Comparison of ENCODE assay signal across 18 cellular contexts in genomic region chr10:47339186-47339735, GRCh38. TPM values are rescaled to one million over a fixed set of nuclear protein-coding genes. Genes with fewer than 3 reads are reported as not detected.
DNase-seq lines count a peak whose midpoint lies in the region; ATAC-seq, FAIRE-seq and TF ChIP-seq lines count a peak whose summit lies in the region.
"Had no signal": no experiment of that assay in that cellular context is flagged by ENCODE, and none has a peak within 500 bp of the region (broad histone marks: within the 10 kb centered on the region; RNA-seq: fewer than 3 reads in every experiment).

No MANE protein-coding gene starts in this region.

- no peak overlapping the region for H3K4me2 ChIP-seq in HepG2 (ENCODE audit: low read depth, low read length)
- H3K4me2 ChIP-seq in osteoblast (ENCODE audit: insufficient read depth, low read length): no peak overlapping the region

- CTCF ChIA-PET in HepG2 (lab: Yijun Ruan, JAX; ENCODE audit: low intra/inter-chr PET ratio, low total read pairs) (interaction anchor here (2.3 kb wide), 1 partner anchor 292 kb away, joined by 9 read pairs; no protein-coding TSS in a partner anchor), RWPE1 (lab: Yijun Ruan, JAX) (interaction anchor here (1.6 kb wide), 1 partner anchor 14 kb away, joined by 3 read pairs; no protein-coding TSS in a partner anchor)

- H3K4me1 ChIP-seq in HepG2 (ENCODE audit: insufficient read depth, low read length): no peaks in the 10 kb centered on the region
- no peaks in the 10 kb centered on the region for H3K4me1 ChIP-seq in right lobe of liver
- no peaks in the 10 kb centered on the region for H3K4me1 ChIP-seq in osteoblast (ENCODE audit: insufficient read depth, low read length)
- no peaks in the 10 kb centered on the region for H3K4me1 ChIP-seq in upper lobe of right lung
- H3K4me1 ChIP-seq: HAP-1 had no signal

- WGBS in HepG2 (ENCODE audit: low lambda C conversion rate): 24% methylated on average over 8 of the region's 8 CpGs
- no CpG with 5 or more reads among the region's 8 CpGs for WGBS in right lobe of liver (ENCODE audit: insufficient coverage, low coverage, low lambda C conversion rate, missing lambda C conversion rate)

- TF ChIP-seq EP300 in HepG2 (IDR thresholded peaks at IDR 0.05; ENCODE audit: low read depth in 2 of 2, low read length in 2 of 2) (no peak), HepG2 (CRISPR knock-in tag; IDR thresholded peaks at IDR 0.05; ENCODE audit: borderline replicate concordance) (no peak)

- no peak for DNase-seq in HepG2 (ENCODE audit: low spot score)
- DNase-seq in right lobe of liver: no peak
- peak; percentile 43 for DNase-seq in coronary artery (ENCODE audit: low spot score)
- DNase-seq in osteoblast (ENCODE audit: insufficient read length, low spot score, missing footprints): peak; percentile 2
- DNase-seq in upper lobe of right lung: peak; percentile 45
- DNase-seq in CD14-positive monocyte (ENCODE audit: low spot score): no peak
- no peak for DNase-seq in RWPE1 (ENCODE audit: low spot score)
- DNase-seq: CD4-positive, CD25-positive, alpha-beta regulatory T cell; DMS53; GF-D8; GOT3 had no signal

- peaks cover 5 to 7% (median 5%) of the 10 kb centered on the region in 3 donors for H3K27me3 Mint-ChIP-seq in CD14-positive monocyte (ENCODE audit: low read depth in 3 of 3)

- peak overlapping the region in 1 of 7 donors; percentile 74 for H3K27ac Mint-ChIP-seq in CD14-positive monocyte
- H3K27ac Mint-ChIP-seq: CD4-positive, CD25-positive, alpha-beta regulatory T cell had no signal

- no peak overlapping the region for H3K27ac ChIP-seq in HepG2 (ENCODE audit: extremely low read length, insufficient read depth, low read length)
- no peak overlapping the region for H3K27ac ChIP-seq in right lobe of liver
- H3K27ac ChIP-seq in coronary artery: no peak overlapping the region
- H3K27ac ChIP-seq in osteoblast (ENCODE audit: low read depth, low read length): no peak overlapping the region
- no peak overlapping the region for H3K27ac ChIP-seq in upper lobe of right lung
- no peak overlapping the region for H3K27ac ChIP-seq in RWPE1
- H3K27ac ChIP-seq: HL-60 had no signal

- ATAC-seq in HepG2 (peak; percentile 28; the same call in 1 of the 3 replicates), right lobe of liver (no peak), upper lobe of right lung (no peak), HG03432 (IDR thresholded peaks at IDR 0.05; ENCODE audit: unreplicated experiment) (no peak)

- H3K27me3 ChIP-seq in HepG2 (ENCODE audit: control insufficient read depth in 1 of 2, insufficient read depth in 2 of 2, low read length in 2 of 2) (peaks cover 0 to 10% of the 10 kb centered on the region in 2 experiments; a peak in 1 of 5 replicates), right lobe of liver (no peaks in the 10 kb centered on the region), osteoblast (ENCODE audit: insufficient read depth, low read length) (peaks cover 35% of the 10 kb centered on the region), upper lobe of right lung (peaks cover under 1% of the 10 kb centered on the region)

- no peak overlapping the region for H3K9ac ChIP-seq in HepG2 (ENCODE audit: insufficient read depth, low read depth, low read length)

- H3K4me3 ChIP-seq in HepG2 (replicated peaks in 1 of 3; ENCODE audit: insufficient read depth in 1 of 3, low read depth in 2 of 3, low read length in 3 of 3): no peak overlapping the region
- H3K4me3 ChIP-seq in right lobe of liver: no peak overlapping the region
- H3K4me3 ChIP-seq in coronary artery: no peak overlapping the region
- H3K4me3 ChIP-seq in osteoblast (ENCODE audit: insufficient read depth, low read length): no peak overlapping the region
- H3K4me3 ChIP-seq in upper lobe of right lung: no peak overlapping the region
- H3K4me3 ChIP-seq: HAP-1 had no signal

- H3K36me3 Mint-ChIP-seq in CD14-positive monocyte: no peaks in the 10 kb centered on the region
- H3K36me3 Mint-ChIP-seq: CD4-positive, CD25-positive, alpha-beta regulatory T cell had no signal

- BruUV-seq in HepG2 (replicated peaks; lab: Mats Ljungman, UMichigan): no TSS peak

- H3K4me3 Mint-ChIP-seq in CD14-positive monocyte: no peak overlapping the region
- H3K4me3 Mint-ChIP-seq: CD4-positive, CD25-positive, alpha-beta regulatory T cell had no signal

- no peaks in the 10 kb centered on the region for H3K79me2 ChIP-seq in HepG2 (ENCODE audit: insufficient read depth, low read length)
- no peaks in the 10 kb centered on the region for H3K79me2 ChIP-seq in osteoblast (ENCODE audit: insufficient read depth, low read length)

- no peak for FAIRE-seq in HepG2 (lab: Jason Lieb, UNC)
- FAIRE-seq: GM19239 had no signal

- H2AFZ ChIP-seq in HepG2 (ENCODE audit: low read length) (no peak overlapping the region), osteoblast (ENCODE audit: low read length) (no peak overlapping the region)

- H4K20me1 ChIP-seq in HepG2 (ENCODE audit: insufficient read depth, low read length) (no peaks in the 10 kb centered on the region), osteoblast (ENCODE audit: insufficient read depth, low read length) (no peaks in the 10 kb centered on the region)

- no peak for TF ChIP-seq RAD21 in HepG2 (CRISPR knock-in tag; IDR thresholded peaks at IDR 0.05)

- intact Hi-C loops in HepG2 (cut with micrococcal nuclease; ENCODE audit: unreplicated experiment): no loop called here
- intact Hi-C loops in right lobe of liver (cut with DNase I): no loop called here
- intact Hi-C loops in upper lobe of right lung (cut with DNase I): no loop called here
- intact Hi-C loops in CD14-positive monocyte (cut with micrococcal nuclease): no loop called here

- no peak for TF ChIP-seq CTCF in HepG2 (CRISPR knock-in tag; IDR thresholded peaks at IDR 0.05)
- no peak for TF ChIP-seq CTCF in right lobe of liver (IDR thresholded peaks at IDR 0.05)
- TF ChIP-seq CTCF in coronary artery (IDR thresholded peaks at IDR 0.05): no peak
- TF ChIP-seq CTCF in osteoblast (IDR thresholded peaks at IDR 0.05; ENCODE audit: extremely low read depth, low read depth, low read length): no peak
- TF ChIP-seq CTCF in upper lobe of right lung (IDR thresholded peaks at IDR 0.05): no peak
- TF ChIP-seq CTCF in CD14-positive monocyte (IDR thresholded peaks at IDR 0.05): no peak
- no peak for TF ChIP-seq CTCF in RWPE1 (conservative IDR thresholded peaks at IDR 0.05; ENCODE audit: low read depth)

- peaks cover 0 to 2% (median 0%) of the 10 kb centered on the region in 7 donors for H3K9me3 Mint-ChIP-seq in CD14-positive monocyte
- H3K9me3 Mint-ChIP-seq: CD4-positive, CD25-positive, alpha-beta regulatory T cell had no signal

- in situ Hi-C loops in HepG2 (cut with HindIII; ENCODE audit: extremely low pct_ligation_motif_present, low pct_unique_long_range_greater_than_20kb): no loop called here

- H3K4me1 Mint-ChIP-seq in CD14-positive monocyte: peaks cover 11% of the 10 kb centered on the region
- H3K4me1 Mint-ChIP-seq: CD4-positive, CD25-positive, alpha-beta regulatory T cell had no signal

- POLR2A ChIA-PET in HepG2 (lab: Yijun Ruan, JAX): no interaction called here
- POLR2A ChIA-PET in RWPE1 (lab: Yijun Ruan, JAX; ENCODE audit: low non-redundant PET): no interaction called here

- no peaks in the 10 kb centered on the region for H3K9me3 ChIP-seq in HepG2 (ENCODE audit: low read length)
- H3K9me3 ChIP-seq in right lobe of liver: no peaks in the 10 kb centered on the region
- H3K9me3 ChIP-seq in osteoblast (ENCODE audit: low read depth, low read length): no peaks in the 10 kb centered on the region
- no peaks in the 10 kb centered on the region for H3K9me3 ChIP-seq in upper lobe of right lung
- H3K9me3 ChIP-seq: HAP-1 had no signal

- H3K36me3 ChIP-seq in HepG2 (replicated peaks in 1 of 2; ENCODE audit: control insufficient read depth in 1 of 2, insufficient read depth in 2 of 2, low read length in 2 of 2): no peaks in the 10 kb centered on the region
- H3K36me3 ChIP-seq in right lobe of liver: no peaks in the 10 kb centered on the region
- no peaks in the 10 kb centered on the region for H3K36me3 ChIP-seq in osteoblast (ENCODE audit: insufficient read depth, low read length)
- H3K36me3 ChIP-seq in upper lobe of right lung: no peaks in the 10 kb centered on the region
- H3K36me3 ChIP-seq: HAP-1 had no signal

- TF ChIP-seq POLR2A in HepG2 (IDR thresholded peaks at IDR 0.05; ENCODE audit: insufficient read depth in 1 of 2, low read depth in 2 of 2, low read length in 2 of 2): no peak
- TF ChIP-seq POLR2A in right lobe of liver (IDR thresholded peaks at IDR 0.05): no peak

RNA-seq across cellular contexts. Expression of gene RBP3, which starts 8.9 kb away (rescaled TPM):
- total RNA-seq in HepG2 (2016; rRNA removed; fragmentation: Illumina TruSeq; extraction: Trizol) (not detected in 2 replicates), right lobe of liver (not detected), osteoblast (not detected in 2 replicates), upper lobe of right lung (not detected)
- total RNA-seq in HepG2 (2016; cell fraction: cytosol; rRNA removed; fragmentation: Illumina TruSeq; extraction: Trizol; ENCODE audit: low read depth): not detected in 2 replicates
- not detected in 2 replicates for total RNA-seq in HepG2 (2016; cell fraction: insoluble cytoplasmic fraction; rRNA removed; fragmentation: Illumina TruSeq; extraction: Trizol)
- total RNA-seq in HepG2 (2016; cell fraction: membrane; rRNA removed; fragmentation: Illumina TruSeq; extraction: Trizol): not detected in 2 replicates
- total RNA-seq in HepG2 (2016; cell fraction: nucleus; rRNA removed; fragmentation: Illumina TruSeq; extraction: Trizol): not detected in 2 replicates
- polyA plus RNA-seq in HepG2 (2011; rRNA removed) (not detected in 2 replicates), CD14-positive monocyte (not detected)
- polyA plus RNA-seq in HepG2 (2011; cell fraction: cytosol; rRNA removed): not detected in 2 replicates
- not detected in 2 replicates for polyA plus RNA-seq in HepG2 (2011; cell fraction: nucleus; rRNA removed)
- polyA plus RNA-seq in HepG2 (2012): not detected in 2 replicates
- polyA plus RNA-seq in HepG2 (2016; cell fraction: cytosol; fragmentation: Illumina TruSeq; extraction: Trizol; ENCODE audit: low read depth): not detected in 2 replicates
- not detected in 2 replicates for polyA plus RNA-seq in HepG2 (2016; cell fraction: insoluble cytoplasmic fraction; fragmentation: Illumina TruSeq; extraction: Trizol; ENCODE audit: low read depth)
- polyA plus RNA-seq in HepG2 (2016; cell fraction: membrane; fragmentation: Illumina TruSeq; extraction: Trizol; ENCODE audit: low read depth): not detected in 2 replicates
- polyA plus RNA-seq in HepG2 (2016; cell fraction: nucleus; fragmentation: Illumina TruSeq; extraction: Trizol; ENCODE audit: insufficient read depth, low read depth): not detected in 2 replicates
- polyA minus RNA-seq in HepG2 (2011; rRNA and poly(A)+ RNA removed; ENCODE audit: low replicate concordance): 0.07 TPM in 1 of 2 replicates, not detected in the other
- polyA minus RNA-seq in HepG2 (2011; cell fraction: cytosol; rRNA and poly(A)+ RNA removed): not detected in 2 replicates
- polyA minus RNA-seq in HepG2 (2011; cell fraction: nucleus; rRNA and poly(A)+ RNA removed): not detected in 2 replicates
- total RNA-seq: A172; CD4-positive, CD25-positive, alpha-beta regulatory T cell had no signal
- polyA plus RNA-seq: AG04450; BJ; CD4-positive, CD25-positive, alpha-beta regulatory T cell had no signal

RNA-seq across cellular contexts. Expression of gene GDF2, which starts 17.0 kb away (rescaled TPM):
- total RNA-seq in HepG2 (2016; rRNA removed; fragmentation: Illumina TruSeq; extraction: Trizol) (not detected in 2 replicates), right lobe of liver (10 to 100 TPM in 3 of 6 experiments, 1 to 10 TPM in 3; 4.5 to 15.9 (median 9.7) TPM), osteoblast (not detected in 2 replicates), upper lobe of right lung (not detected)
- total RNA-seq in HepG2 (2016; cell fraction: cytosol; rRNA removed; fragmentation: Illumina TruSeq; extraction: Trizol; ENCODE audit: low read depth): not detected in 2 replicates
- not detected in 2 replicates for total RNA-seq in HepG2 (2016; cell fraction: insoluble cytoplasmic fraction; rRNA removed; fragmentation: Illumina TruSeq; extraction: Trizol)
- not detected in 2 replicates for total RNA-seq in HepG2 (2016; cell fraction: membrane; rRNA removed; fragmentation: Illumina TruSeq; extraction: Trizol)
- not detected in 2 replicates for total RNA-seq in HepG2 (2016; cell fraction: nucleus; rRNA removed; fragmentation: Illumina TruSeq; extraction: Trizol)
- polyA plus RNA-seq in HepG2 (2011; rRNA removed) (not detected in 2 replicates), CD14-positive monocyte (not detected)
- not detected in 2 replicates for polyA plus RNA-seq in HepG2 (2011; cell fraction: cytosol; rRNA removed)
- not detected in 2 replicates for polyA plus RNA-seq in HepG2 (2011; cell fraction: nucleus; rRNA removed)
- polyA plus RNA-seq in HepG2 (2012): not detected in 2 replicates
- polyA plus RNA-seq in HepG2 (2016; cell fraction: cytosol; fragmentation: Illumina TruSeq; extraction: Trizol; ENCODE audit: low read depth): not detected in 2 replicates
- polyA plus RNA-seq in HepG2 (2016; cell fraction: insoluble cytoplasmic fraction; fragmentation: Illumina TruSeq; extraction: Trizol; ENCODE audit: low read depth): not detected in 2 replicates
- polyA plus RNA-seq in HepG2 (2016; cell fraction: membrane; fragmentation: Illumina TruSeq; extraction: Trizol; ENCODE audit: low read depth): not detected in 2 replicates
- not detected in 2 replicates for polyA plus RNA-seq in HepG2 (2016; cell fraction: nucleus; fragmentation: Illumina TruSeq; extraction: Trizol; ENCODE audit: insufficient read depth, low read depth)
- not detected in 2 replicates for polyA minus RNA-seq in HepG2 (2011; rRNA and poly(A)+ RNA removed; ENCODE audit: low replicate concordance)
- polyA minus RNA-seq in HepG2 (2011; cell fraction: cytosol; rRNA and poly(A)+ RNA removed): not detected in 2 replicates
- not detected in 2 replicates for polyA minus RNA-seq in HepG2 (2011; cell fraction: nucleus; rRNA and poly(A)+ RNA removed)
- total RNA-seq: A172; CD4-positive, CD25-positive, alpha-beta regulatory T cell had no signal
- polyA plus RNA-seq: AG04450; BJ; CD4-positive, CD25-positive, alpha-beta regulatory T cell had no signal

RNA-seq across cellular contexts. Expression of gene GDF10, which starts 39.3 kb away (rescaled TPM):
- total RNA-seq in HepG2 (2016; rRNA removed; fragmentation: Illumina TruSeq; extraction: Trizol): not detected in 2 replicates
- total RNA-seq in HepG2 (2016; cell fraction: cytosol; rRNA removed; fragmentation: Illumina TruSeq; extraction: Trizol; ENCODE audit: low read depth): not detected in 2 replicates
- 0.13 TPM in 1 of 2 replicates, not detected in the other for total RNA-seq in HepG2 (2016; cell fraction: insoluble cytoplasmic fraction; rRNA removed; fragmentation: Illumina TruSeq; extraction: Trizol)
- total RNA-seq in HepG2 (2016; cell fraction: membrane; rRNA removed; fragmentation: Illumina TruSeq; extraction: Trizol): 0.07 TPM in 1 of 2 replicates, not detected in the other
- 0.19 TPM in 1 of 2 replicates, not detected in the other for total RNA-seq in HepG2 (2016; cell fraction: nucleus; rRNA removed; fragmentation: Illumina TruSeq; extraction: Trizol)
- 0.03 TPM in 1 of 2 replicates, not detected in the other for polyA plus RNA-seq in HepG2 (2011; rRNA removed)
- not detected in 2 replicates for polyA plus RNA-seq in HepG2 (2011; cell fraction: cytosol; rRNA removed)
- not detected in 2 replicates for polyA plus RNA-seq in HepG2 (2011; cell fraction: nucleus; rRNA removed)
- not detected in 2 replicates for polyA plus RNA-seq in HepG2 (2012)
- polyA plus RNA-seq in HepG2 (2016; cell fraction: cytosol; fragmentation: Illumina TruSeq; extraction: Trizol; ENCODE audit: low read depth): not detected in 2 replicates
- polyA plus RNA-seq in HepG2 (2016; cell fraction: insoluble cytoplasmic fraction; fragmentation: Illumina TruSeq; extraction: Trizol; ENCODE audit: low read depth): not detected in 2 replicates
- polyA plus RNA-seq in HepG2 (2016; cell fraction: membrane; fragmentation: Illumina TruSeq; extraction: Trizol; ENCODE audit: low read depth): not detected in 2 replicates
- 0.18 and 0.19 TPM in 2 replicates for polyA plus RNA-seq in HepG2 (2016; cell fraction: nucleus; fragmentation: Illumina TruSeq; extraction: Trizol; ENCODE audit: insufficient read depth, low read depth)
- polyA minus RNA-seq in HepG2 (2011; rRNA and poly(A)+ RNA removed; ENCODE audit: low replicate concordance): not detected in 2 replicates
- not detected in 2 replicates for polyA minus RNA-seq in HepG2 (2011; cell fraction: cytosol; rRNA and poly(A)+ RNA removed)
- polyA minus RNA-seq in HepG2 (2011; cell fraction: nucleus; rRNA and poly(A)+ RNA removed): not detected in 2 replicates
- not detected for total RNA-seq in right lobe of liver
- under 0.01 TPM in 2 replicates for total RNA-seq in osteoblast
- total RNA-seq in upper lobe of right lung: 16.8 TPM
- not detected for polyA plus RNA-seq in CD14-positive monocyte
- total RNA-seq: A172; CD4-positive, CD25-positive, alpha-beta regulatory T cell had no signal
- polyA plus RNA-seq: BJ; CD4-positive, CD25-positive, alpha-beta regulatory T cell had no signal

RNA-seq across cellular contexts. Expression of gene ZNF488, which starts 44.8 kb away (rescaled TPM):
- total RNA-seq in HepG2 (2016; rRNA removed; fragmentation: Illumina TruSeq; extraction: Trizol): 0.13 and 0.17 TPM in 2 replicates
- not detected in 2 replicates for total RNA-seq in HepG2 (2016; cell fraction: cytosol; rRNA removed; fragmentation: Illumina TruSeq; extraction: Trizol; ENCODE audit: low read depth)
- 0.11 and 0.18 TPM in 2 replicates for total RNA-seq in HepG2 (2016; cell fraction: insoluble cytoplasmic fraction; rRNA removed; fragmentation: Illumina TruSeq; extraction: Trizol)
- total RNA-seq in HepG2 (2016; cell fraction: membrane; rRNA removed; fragmentation: Illumina TruSeq; extraction: Trizol): 0.09 and 0.10 TPM in 2 replicates
- 0.09 TPM in 2 replicates for total RNA-seq in HepG2 (2016; cell fraction: nucleus; rRNA removed; fragmentation: Illumina TruSeq; extraction: Trizol)
- 0.10 and 0.15 TPM in 2 replicates for polyA plus RNA-seq in HepG2 (2011; rRNA removed)
- polyA plus RNA-seq in HepG2 (2011; cell fraction: cytosol; rRNA removed): 0.09 TPM in 2 replicates
- polyA plus RNA-seq in HepG2 (2011; cell fraction: nucleus; rRNA removed): 0.17 and 0.18 TPM in 2 replicates
- polyA plus RNA-seq in HepG2 (2012): 0.13 and 0.17 TPM in 2 replicates
- not detected in 2 replicates for polyA plus RNA-seq in HepG2 (2016; cell fraction: cytosol; fragmentation: Illumina TruSeq; extraction: Trizol; ENCODE audit: low read depth)
- 0.22 and 0.45 TPM in 2 replicates for polyA plus RNA-seq in HepG2 (2016; cell fraction: insoluble cytoplasmic fraction; fragmentation: Illumina TruSeq; extraction: Trizol; ENCODE audit: low read depth)
- polyA plus RNA-seq in HepG2 (2016; cell fraction: membrane; fragmentation: Illumina TruSeq; extraction: Trizol; ENCODE audit: low read depth): 0.07 and 0.12 TPM in 2 replicates
- polyA plus RNA-seq in HepG2 (2016; cell fraction: nucleus; fragmentation: Illumina TruSeq; extraction: Trizol; ENCODE audit: insufficient read depth, low read depth): 0.21 TPM in 1 of 2 replicates, not detected in the other
- 0.34 and 2.9 TPM in 2 replicates for polyA minus RNA-seq in HepG2 (2011; rRNA and poly(A)+ RNA removed; ENCODE audit: low replicate concordance)
- polyA minus RNA-seq in HepG2 (2011; cell fraction: cytosol; rRNA and poly(A)+ RNA removed): not detected in 2 replicates
- 0.12 TPM in 1 of 2 replicates, not detected in the other for polyA minus RNA-seq in HepG2 (2011; cell fraction: nucleus; rRNA and poly(A)+ RNA removed)
- not detected for total RNA-seq in right lobe of liver
- total RNA-seq in osteoblast: under 0.01 and 0.29 TPM in 2 replicates
- total RNA-seq in upper lobe of right lung: 0.41 TPM
- not detected for polyA plus RNA-seq in CD14-positive monocyte
- total RNA-seq: CD4-positive, CD25-positive, alpha-beta regulatory T cell had no signal
- polyA plus RNA-seq: CD4-positive, CD25-positive, alpha-beta regulatory T cell had no signal

Comparison
In these comparisons a context has a peak if more than half of its experiments do, and no peak if none do; other contexts are left out.
1. DNase-seq: peak in coronary artery (single experiment), osteoblast (single experiment) and upper lobe of right lung (single experiment); none in HepG2 (single experiment), right lobe of liver (0 of 3), CD14-positive monocyte (single experiment) and RWPE1 (single experiment).
2. RNA of gene GDF10, which starts 39.3 kb away (total RNA-seq): 16.8 TPM in upper lobe of right lung (single experiment); 0.07 to 0.19 TPM in HepG2, not detected in right lobe of liver and under 0.01 TPM in osteoblast; every median in the first group is over 10 times any median in the second.